ENCODE assay signal across 1 cellular context in genomic region chrX:10119399-10119990, GRCh38.
TF ChIP-seq lines count a peak whose summit lies in the region.

No MANE protein-coding gene starts in this region.

TF ChIP-seq in HepG2, 621 proteins besides CTCF, POLR2A, EP300 and RAD21 (continued from another document and continues in another):
- TF ChIP-seq ATF2 (CRISPR knock-in tag; IDR thresholded peaks at IDR 0.05) (peak; percentile 49; the same call in 1 of the 2 replicates), SOX6 (IDR thresholded peaks at IDR 0.05) (no peak), SOX6 (CRISPR knock-in tag; IDR thresholded peaks at IDR 0.05) (peak; percentile 56; the same call in 1 of the 2 replicates), CENPT (CRISPR knock-in tag; IDR thresholded peaks at IDR 0.05; ENCODE audit: low read depth) (no peak), ZBTB33 (CRISPR knock-in tag; IDR thresholded peaks at IDR 0.05) (peak; percentile 97), ASH2L (IDR thresholded peaks at IDR 0.05; ENCODE audit: insufficient read length, low read depth, low read length) (no peak), MTERF4 (CRISPR knock-in tag; IDR thresholded peaks at IDR 0.05) (no peak), ZSCAN31 (CRISPR knock-in tag; IDR thresholded peaks at IDR 0.05; ENCODE audit: low read depth) (0 out of 2 replicates have a peak, but pooled peaks have one; percentile 30), REST (IDR thresholded peaks at IDR 0.05; ENCODE audit: borderline replicate concordance in 1 of 2, low read depth in 1 of 2, low read length in 2 of 2) (no peak), HBP1 (CRISPR knock-in tag; IDR thresholded peaks at IDR 0.05; ENCODE audit: low read depth) (no peak), HMGA1 (CRISPR knock-in tag; conservative IDR thresholded peaks at IDR 0.05) (no peak), KLF16 (CRISPR knock-in tag; IDR thresholded peaks at IDR 0.05) (peak in 1 of 2 experiments; percentile 66; a peak in 2 of 4 replicates), ISL2 (CRISPR knock-in tag; IDR thresholded peaks at IDR 0.05) (peak; percentile 52; the same call in 1 of the 2 replicates), RNF2 (conservative IDR thresholded peaks at IDR 0.05; ENCODE audit: low read depth) (no peak), HMG20A (CRISPR knock-in tag; IDR thresholded peaks at IDR 0.05; ENCODE audit: borderline replicate concordance) (peak; percentile 11; the same call in 1 of the 2 replicates), IKZF5 (CRISPR knock-in tag; IDR thresholded peaks at IDR 0.05) (peak; percentile 48; the same call in 1 of the 2 replicates), NCOA2 (CRISPR knock-in tag; IDR thresholded peaks at IDR 0.05) (0 out of 2 replicates have a peak, but pooled peaks have one; percentile 26), ZNF138 (CRISPR knock-in tag; IDR thresholded peaks at IDR 0.05; ENCODE audit: low read depth) (no peak), CREB1 (IDR thresholded peaks at IDR 0.05) (peak; percentile 76), CREB1 (CRISPR knock-in tag; IDR thresholded peaks at IDR 0.05) (peak; percentile 68), ZNF12 (CRISPR knock-in tag; IDR thresholded peaks at IDR 0.05) (peak; percentile 43; the same call in 1 of the 2 replicates), RFXANK (CRISPR knock-in tag; IDR thresholded peaks at IDR 0.05) (peak; percentile 40; the same call in 1 of the 2 replicates), STAT6 (CRISPR knock-in tag; IDR thresholded peaks at IDR 0.05; ENCODE audit: borderline replicate concordance) (0 out of 2 replicates have a peak, but pooled peaks have one; percentile 59), ATF7 (IDR thresholded peaks at IDR 0.05) (peak; percentile 11; the same call in 1 of the 2 replicates), ATF7 (CRISPR knock-in tag; IDR thresholded peaks at IDR 0.05) (no peak), SMC3 (IDR thresholded peaks at IDR 0.05; ENCODE audit: low read length) (peak; percentile 100), ZFP1 (CRISPR knock-in tag; IDR thresholded peaks at IDR 0.05) (0 out of 2 replicates have a peak, but pooled peaks have one; percentile 23)
- TF ChIP-seq, protein P1, sequence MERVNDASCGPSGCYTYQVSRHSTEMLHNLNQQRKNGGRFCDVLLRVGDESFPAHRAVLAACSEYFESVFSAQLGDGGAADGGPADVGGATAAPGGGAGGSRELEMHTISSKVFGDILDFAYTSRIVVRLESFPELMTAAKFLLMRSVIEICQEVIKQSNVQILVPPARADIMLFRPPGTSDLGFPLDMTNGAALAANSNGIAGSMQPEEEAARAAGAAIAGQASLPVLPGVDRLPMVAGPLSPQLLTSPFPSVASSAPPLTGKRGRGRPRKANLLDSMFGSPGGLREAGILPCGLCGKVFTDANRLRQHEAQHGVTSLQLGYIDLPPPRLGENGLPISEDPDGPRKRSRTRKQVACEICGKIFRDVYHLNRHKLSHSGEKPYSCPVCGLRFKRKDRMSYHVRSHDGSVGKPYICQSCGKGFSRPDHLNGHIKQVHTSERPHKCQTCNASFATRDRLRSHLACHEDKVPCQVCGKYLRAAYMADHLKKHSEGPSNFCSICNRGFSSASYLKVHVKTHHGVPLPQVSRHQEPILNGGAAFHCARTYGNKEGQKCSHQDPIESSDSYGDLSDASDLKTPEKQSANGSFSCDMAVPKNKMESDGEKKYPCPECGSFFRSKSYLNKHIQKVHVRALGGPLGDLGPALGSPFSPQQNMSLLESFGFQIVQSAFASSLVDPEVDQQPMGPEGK (CRISPR knock-in tag; IDR thresholded peaks at IDR 0.05) = peak; percentile 8; the same call in 1 of the 2 replicates
- TF ChIP-seq, protein P2, sequence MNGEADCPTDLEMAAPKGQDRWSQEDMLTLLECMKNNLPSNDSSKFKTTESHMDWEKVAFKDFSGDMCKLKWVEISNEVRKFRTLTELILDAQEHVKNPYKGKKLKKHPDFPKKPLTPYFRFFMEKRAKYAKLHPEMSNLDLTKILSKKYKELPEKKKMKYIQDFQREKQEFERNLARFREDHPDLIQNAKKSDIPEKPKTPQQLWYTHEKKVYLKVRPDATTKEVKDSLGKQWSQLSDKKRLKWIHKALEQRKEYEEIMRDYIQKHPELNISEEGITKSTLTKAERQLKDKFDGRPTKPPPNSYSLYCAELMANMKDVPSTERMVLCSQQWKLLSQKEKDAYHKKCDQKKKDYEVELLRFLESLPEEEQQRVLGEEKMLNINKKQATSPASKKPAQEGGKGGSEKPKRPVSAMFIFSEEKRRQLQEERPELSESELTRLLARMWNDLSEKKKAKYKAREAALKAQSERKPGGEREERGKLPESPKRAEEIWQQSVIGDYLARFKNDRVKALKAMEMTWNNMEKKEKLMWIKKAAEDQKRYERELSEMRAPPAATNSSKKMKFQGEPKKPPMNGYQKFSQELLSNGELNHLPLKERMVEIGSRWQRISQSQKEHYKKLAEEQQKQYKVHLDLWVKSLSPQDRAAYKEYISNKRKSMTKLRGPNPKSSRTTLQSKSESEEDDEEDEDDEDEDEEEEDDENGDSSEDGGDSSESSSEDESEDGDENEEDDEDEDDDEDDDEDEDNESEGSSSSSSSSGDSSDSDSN (CRISPR knock-in tag; IDR thresholded peaks at IDR 0.05) = peak; percentile 42; the same call in 1 of the 2 replicates
